In genomic region chr11:569273-569885, GRCh38 we compare ENCODE assay signal across 1 cellular context.
TF ChIP-seq lines count a peak whose summit lies in the region.

No MANE protein-coding gene starts in this region.

TF ChIP-seq in GM23338, 12 proteins besides CTCF, POLR2A, EP300 and RAD21 (continued from another document):
- TF ChIP-seq ZNF462 (CRISPR knock-in tag; IDR thresholded peaks at IDR 0.05) (no peak), REST (IDR thresholded peaks at IDR 0.05; ENCODE audit: unreplicated experiment) (no peak), EZH2 (IDR thresholded peaks at IDR 0.05; ENCODE audit: low read depth, unreplicated experiment) (no peak)
